ENCODE assay signal across 8 cellular contexts in the genomic region with DNA sequence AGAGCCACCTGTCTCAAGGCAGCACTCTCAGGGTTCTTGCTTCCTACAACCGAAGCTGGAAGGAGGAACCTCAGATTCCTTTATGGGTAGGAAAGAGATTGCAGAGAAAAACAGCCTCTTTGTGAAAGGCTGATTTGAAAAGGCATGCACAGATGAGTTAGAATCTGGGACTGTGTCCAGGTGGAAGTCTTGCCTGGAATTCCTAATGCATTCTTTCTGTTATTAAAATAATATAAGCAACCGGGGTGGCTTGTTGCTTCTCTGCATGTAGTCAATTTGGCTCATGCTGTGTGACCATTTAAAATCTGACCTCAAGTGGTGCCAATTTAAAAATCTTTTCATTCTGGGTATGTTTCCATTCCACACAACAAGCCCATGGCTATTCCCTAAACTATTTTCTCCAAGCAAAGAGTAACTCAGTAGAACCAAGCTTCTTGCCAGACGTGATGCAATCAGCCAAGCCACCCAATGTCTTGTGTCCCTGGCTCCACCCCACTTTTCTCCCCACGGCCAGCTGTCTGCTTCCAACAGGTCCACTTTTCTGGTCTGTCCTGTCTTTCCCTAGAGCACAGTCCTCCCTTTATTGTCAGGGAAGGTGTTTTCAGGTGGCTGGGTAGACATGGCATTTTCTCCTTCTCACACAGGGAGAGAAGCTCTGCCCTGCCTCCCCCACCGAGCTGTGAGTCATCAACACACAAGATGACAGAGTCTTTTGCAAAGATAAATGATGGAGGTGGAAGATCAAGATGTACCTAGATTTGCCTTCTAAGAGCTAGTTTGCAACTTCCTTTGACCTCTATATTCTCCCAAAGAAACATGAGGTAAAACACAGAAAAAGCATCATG.
A peak's percentile ranks its signal among the peaks of the same experiment; 100 is the strongest.
DNase-seq lines count a peak whose midpoint lies in the region; ATAC-seq and TF ChIP-seq lines count a peak whose summit lies in the region.

No MANE protein-coding gene starts in this region.

- no peak for TF ChIP-seq EP300 in stomach (IDR thresholded peaks at IDR 0.05)

- peaks cover 28% of the 10 kb centered on the region for H3K4me1 Mint-ChIP-seq in Calu3 (ENCODE audit: low read depth, unreplicated experiment)

- DNase-seq in Calu3 = peak; percentile 32
- DNase-seq in RWPE1 (ENCODE audit: low spot score) = peak; percentile 51
- peak; percentile 26 for DNase-seq in cerebellar cortex (ENCODE audit: low spot score)
- DNase-seq in mucosa of gallbladder (ENCODE audit: low spot score) = peak; percentile 66
- DNase-seq in stomach = peak; percentile 49
- no peak for DNase-seq in middle frontal gyrus (ENCODE audit: extremely low spot score, low spot score)

- H3K27me3 Mint-ChIP-seq in Calu3 (ENCODE audit: unreplicated experiment) = no peaks in the 10 kb centered on the region

- no peak for ATAC-seq in HG03460 (IDR thresholded peaks at IDR 0.05; ENCODE audit: unreplicated experiment)
- no peak for ATAC-seq in GM21619 (IDR thresholded peaks at IDR 0.05; ENCODE audit: unreplicated experiment)

- POLR2A ChIA-PET in RWPE1 (lab: Yijun Ruan, JAX; ENCODE audit: low non-redundant PET) = no interaction called here

- H3K36me3 ChIP-seq in stomach = no peaks in the 10 kb centered on the region

- H3K36me3 Mint-ChIP-seq in Calu3 (ENCODE audit: insufficient read depth, unreplicated experiment) = no peaks in the 10 kb centered on the region

- CTCF ChIA-PET in Calu3 (lab: Charles Lee) = interaction anchor here (1.1 kb wide), 1 partner anchor 18 kb away, joined by 3 read pairs; no protein-coding TSS in a partner anchor
- CTCF ChIA-PET in RWPE1 (lab: Yijun Ruan, JAX) = no interaction called here

- intact Hi-C loops in Calu3 (cut with micrococcal nuclease; ENCODE audit: unreplicated experiment) (no loop called here), stomach (cut with DNase I; ENCODE audit: low total_unique reads) (no loop called here)

- no peak for TF ChIP-seq POLR2A in stomach (IDR thresholded peaks at IDR 0.05)

- H3K27me3 ChIP-seq in stomach = no peaks in the 10 kb centered on the region

- H3K4me1 ChIP-seq in stomach = peaks cover 0 to 30% (median 23%) of the 10 kb centered on the region in 4 donors

- peak overlapping the region; percentile 93 for H3K27ac ChIP-seq in RWPE1
- H3K27ac ChIP-seq in stomach = peak overlapping the region in 4 of 5 donors; percentile 63 to 82 (median 69)

- peak overlapping the region; percentile 85 for H3K27ac Mint-ChIP-seq in Calu3 (ENCODE audit: unreplicated experiment)

- H3K4me3 ChIP-seq in stomach = no peak overlapping the region

- no TSS peak for BruUV-seq in Calu3 (replicated peaks; lab: Mats Ljungman, UMichigan)

- H3K9me3 Mint-ChIP-seq in Calu3 (ENCODE audit: low read depth, unreplicated experiment) = peaks cover 2% of the 10 kb centered on the region

- 22 to 33% (median 30%) methylated on average over 5 of the region's 5 CpGs for WGBS in stomach, 5 donors

- no peaks in the 10 kb centered on the region for H3K9me3 ChIP-seq in stomach

- TF ChIP-seq CTCF in Calu3 (IDR thresholded peaks at IDR 0.05; ENCODE audit: unreplicated experiment) (no peak), RWPE1 (conservative IDR thresholded peaks at IDR 0.05; ENCODE audit: low read depth) (no peak), stomach (IDR thresholded peaks at IDR 0.05) (no peak)

- no peak overlapping the region for H3K4me3 Mint-ChIP-seq in Calu3 (ENCODE audit: low read depth, unreplicated experiment)
